16 cellular contexts compared by ENCODE assay signal in genomic region chr15:92796163-92796611, GRCh38.
DNase-seq lines count a peak whose midpoint lies in the region; ATAC-seq and TF ChIP-seq lines count a peak whose summit lies in the region.
"Had no signal": no experiment of that assay in that cellular context is flagged by ENCODE, and none has a peak within 500 bp of the region (broad histone marks: within the 10 kb centered on the region; RNA-seq: fewer than 3 reads in every experiment).

No MANE protein-coding gene starts in this region.

- CTCF ChIA-PET in activated naive CD4-positive, alpha-beta T cell treated with anti-CD3 and anti-CD28 coated beads for 36 hours (lab: Charles Lee), result interaction anchor here (0.7 to 5.3 kb wide), 17 partner anchors 8 to 292 kb away, joined by 3 to 61 read pairs (median 5); partner anchors contain the start of gene RGMA
- CTCF ChIA-PET in activated CD8-positive, alpha-beta memory T cell treated with anti-CD3 and anti-CD28 coated beads, Interleukin-2, amount 10 ng/mL, durations not matched to agents 7 days and 5 days (lab: Charles Lee), result interaction anchor here (0.8 to 5.3 kb wide), 15 partner anchors 13 to 240 kb away, joined by 3 to 54 read pairs (median 8); partner anchors contain the start of gene CHD2

- TF ChIP-seq CTCF in suprapubic skin (IDR thresholded peaks at IDR 0.05), result no peak

- no peaks in the 10 kb centered on the region for H3K36me3 ChIP-seq in suprapubic skin
- H3K36me3 ChIP-seq: BLaER1 treated with 17β-estradiol and CSF1 and Interleukin-3, amounts not matched to agents 10 nM and 100 nM had no signal

- H3K36me3 Mint-ChIP-seq in activated naive CD4-positive, alpha-beta T cell treated with anti-CD3 and anti-CD28 coated beads for 36 hours (ENCODE audit: low read depth), result no peaks in the 10 kb centered on the region
- H3K36me3 Mint-ChIP-seq in activated naive CD4-positive, alpha-beta T cell treated with anti-CD3 and anti-CD28 coated beads, Interleukin-2, amount 50 U/mL, for 72 hours, result no peaks in the 10 kb centered on the region
- H3K36me3 Mint-ChIP-seq in activated CD8-positive, alpha-beta memory T cell treated with anti-CD3 and anti-CD28 coated beads, Interleukin-2, amount 10 ng/mL, durations not matched to agents 7 days and 5 days, result no peaks in the 10 kb centered on the region
- H3K36me3 Mint-ChIP-seq: CD4-positive, CD25-positive, alpha-beta regulatory T cell had no signal

- peaks cover 10% of the 10 kb centered on the region for H3K4me1 ChIP-seq in suprapubic skin

- peak; percentile 1 for DNase-seq in activated naive CD4-positive, alpha-beta T cell treated with anti-CD3 and anti-CD28 coated beads for 36 hours
- no peak for DNase-seq in activated naive CD4-positive, alpha-beta T cell treated with anti-CD3 and anti-CD28 coated beads, Interleukin-2, amount 50 U/mL, for 72 hours (ENCODE audit: low spot score in 2 of 2)
- DNase-seq in caudate nucleus (lab: John Stamatoyannopoulos, UW), result no peak
- peak; percentile 74 for DNase-seq in mesenteric fat pad (ENCODE audit: low spot score)
- DNase-seq in suprapubic skin (ENCODE audit: low spot score in 2 of 2), result peak; percentile 19 to 34
- DNase-seq in cerebellum (ENCODE audit: low spot score), result no peak
- no peak for DNase-seq in activated CD8-positive, alpha-beta memory T cell treated with anti-CD3 and anti-CD28 coated beads, Interleukin-2, amount 10 ng/mL, durations not matched to agents 7 days and 5 days
- DNase-seq: 8988T; AML-193; Calu3; CD4-positive, CD25-positive, alpha-beta regulatory T cell; DMS 273 treated with DMSO at 0.1 percent for 48 hours; HCEC 1CT; HFFc6 had no signal

- H3K27me3 ChIP-seq in suprapubic skin, result no peaks in the 10 kb centered on the region
- H3K27me3 ChIP-seq: BLaER1 treated with 17β-estradiol and CSF1 and Interleukin-3, amounts not matched to agents 10 nM and 100 nM had no signal

- H3K4me3 Mint-ChIP-seq in activated naive CD4-positive, alpha-beta T cell treated with anti-CD3 and anti-CD28 coated beads for 36 hours, result no peak overlapping the region
- H3K4me3 Mint-ChIP-seq in activated CD8-positive, alpha-beta memory T cell treated with anti-CD3 and anti-CD28 coated beads, Interleukin-2, amount 10 ng/mL, durations not matched to agents 7 days and 5 days, result no peak overlapping the region
- H3K4me3 Mint-ChIP-seq: CD4-positive, CD25-positive, alpha-beta regulatory T cell; HFFc6 had no signal

- TF ChIP-seq EP300 in suprapubic skin (IDR thresholded peaks at IDR 0.05), result no peak

- 81% methylated on average over 1 of the region's 1 CpG for WGBS in suprapubic skin

- intact Hi-C loops in activated naive CD4-positive, alpha-beta T cell treated with anti-CD3 and anti-CD28 coated beads for 36 hours (cut with micrococcal nuclease), result loop anchor here (5.0 kb wide), 1 partner anchor 366 kb away; no protein-coding TSS in a partner anchor

- no peak overlapping the region for H3K4me3 ChIP-seq in suprapubic skin
- H3K4me3 ChIP-seq: BLaER1 treated with 17β-estradiol and CSF1 and Interleukin-3, amounts not matched to agents 10 nM and 100 nM had no signal

- H3K4me1 Mint-ChIP-seq in activated naive CD4-positive, alpha-beta T cell treated with anti-CD3 and anti-CD28 coated beads for 36 hours (ENCODE audit: low read depth), result peaks cover 4% of the 10 kb centered on the region
- peaks cover 8% of the 10 kb centered on the region for H3K4me1 Mint-ChIP-seq in activated CD8-positive, alpha-beta memory T cell treated with anti-CD3 and anti-CD28 coated beads, Interleukin-2, amount 10 ng/mL, durations not matched to agents 7 days and 5 days

- no peak for ATAC-seq in activated naive CD4-positive, alpha-beta T cell treated with anti-CD3 and anti-CD28 coated beads, Interleukin-2, amount 50 U/mL, for 72 hours
- no peak for ATAC-seq in activated CD8-positive, alpha-beta memory T cell treated with anti-CD3 and anti-CD28 coated beads, Interleukin-2, amount 10 ng/mL, durations not matched to agents 7 days and 5 days
- ATAC-seq in HG03342 (IDR thresholded peaks at IDR 0.05; ENCODE audit: unreplicated experiment), result no peak

- H3K9me3 Mint-ChIP-seq in activated naive CD4-positive, alpha-beta T cell treated with anti-CD3 and anti-CD28 coated beads for 36 hours, result peaks cover 2% of the 10 kb centered on the region
- H3K9me3 Mint-ChIP-seq in activated naive CD4-positive, alpha-beta T cell treated with anti-CD3 and anti-CD28 coated beads, Interleukin-2, amount 50 U/mL, for 72 hours, result no peaks in the 10 kb centered on the region
- H3K9me3 Mint-ChIP-seq in activated CD8-positive, alpha-beta memory T cell treated with anti-CD3 and anti-CD28 coated beads, Interleukin-2, amount 10 ng/mL, durations not matched to agents 7 days and 5 days (ENCODE audit: low read depth), result no peaks in the 10 kb centered on the region
- H3K9me3 Mint-ChIP-seq: CD4-positive, CD25-positive, alpha-beta regulatory T cell; HFFc6 had no signal

- TF ChIP-seq POLR2A in suprapubic skin (IDR thresholded peaks at IDR 0.05), result no peak

- no peaks in the 10 kb centered on the region for H3K27me3 Mint-ChIP-seq in activated naive CD4-positive, alpha-beta T cell treated with anti-CD3 and anti-CD28 coated beads for 36 hours (ENCODE audit: low read depth)
- H3K27me3 Mint-ChIP-seq in activated CD8-positive, alpha-beta memory T cell treated with anti-CD3 and anti-CD28 coated beads, Interleukin-2, amount 10 ng/mL, durations not matched to agents 7 days and 5 days, result no peaks in the 10 kb centered on the region

- H3K27ac ChIP-seq in caudate nucleus (ENCODE audit: low read depth, low read length) (peak overlapping the region; percentile 6), suprapubic skin (no peak overlapping the region)

- H3K27ac Mint-ChIP-seq in activated naive CD4-positive, alpha-beta T cell treated with anti-CD3 and anti-CD28 coated beads for 36 hours, result no peak overlapping the region
- H3K27ac Mint-ChIP-seq in activated naive CD4-positive, alpha-beta T cell treated with anti-CD3 and anti-CD28 coated beads, Interleukin-2, amount 50 U/mL, for 72 hours, result no peak overlapping the region
- H3K27ac Mint-ChIP-seq in activated CD8-positive, alpha-beta memory T cell treated with anti-CD3 and anti-CD28 coated beads, Interleukin-2, amount 10 ng/mL, durations not matched to agents 7 days and 5 days, result no peak overlapping the region
- H3K27ac Mint-ChIP-seq: CD4-positive, CD25-positive, alpha-beta regulatory T cell; HFFc6 had no signal

- H3K9me3 ChIP-seq in suprapubic skin, result no peaks in the 10 kb centered on the region
- H3K9me3 ChIP-seq: BLaER1 treated with 17β-estradiol and CSF1 and Interleukin-3, amounts not matched to agents 10 nM and 100 nM had no signal

Comparison
In these comparisons a context has a peak if more than half of its experiments do, and no peak if none do; other contexts are left out.
1. DNase-seq: peak in activated naive CD4-positive, alpha-beta T cell treated with anti-CD3 and anti-CD28 coated beads for 36 hours (single experiment), mesenteric fat pad (single experiment) and suprapubic skin (2 of 2); none in activated naive CD4-positive, alpha-beta T cell treated with anti-CD3 and anti-CD28 coated beads, Interleukin-2, amount 50 U/mL, for 72 hours (0 of 2), caudate nucleus (0 of 61), cerebellum (single experiment) and activated CD8-positive, alpha-beta memory T cell treated with anti-CD3 and anti-CD28 coated beads, Interleukin-2, amount 10 ng/mL, durations not matched to agents 7 days and 5 days (single experiment).